In the genomic region with DNA sequence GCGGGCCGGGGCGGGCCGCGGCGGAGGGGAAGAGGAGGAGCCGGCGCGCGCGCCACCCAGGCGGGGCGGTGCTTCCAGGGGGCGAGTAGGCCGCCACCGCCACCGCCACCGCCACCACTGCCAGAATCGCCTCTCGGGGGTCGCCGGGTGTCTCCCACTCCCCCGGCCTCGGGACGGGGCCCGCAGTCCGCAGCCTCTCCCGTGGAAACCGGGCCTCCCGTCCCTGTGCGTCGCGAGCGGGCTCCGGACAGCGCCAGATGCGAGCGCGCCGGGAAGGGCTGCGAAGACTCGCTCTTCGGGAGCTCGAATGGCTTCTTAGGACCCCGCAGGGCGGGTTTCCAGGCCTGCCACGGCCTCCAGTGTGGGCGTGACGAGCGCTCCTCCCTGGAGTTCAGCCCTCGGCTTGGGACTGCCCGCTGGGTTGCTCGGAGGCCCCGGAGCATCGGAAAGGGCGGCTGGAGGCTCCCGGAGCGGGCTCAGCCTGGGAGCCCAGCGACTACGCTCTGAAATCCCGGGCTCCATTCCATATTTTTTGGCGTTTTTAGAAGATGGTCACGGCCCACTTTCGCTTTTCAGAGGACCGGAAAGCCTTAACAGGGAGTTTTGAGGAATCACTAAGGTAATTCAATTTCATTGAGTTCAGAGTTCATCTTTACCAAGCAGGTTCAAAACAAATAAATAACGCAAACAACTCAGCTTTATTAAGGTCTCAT, we compare ENCODE assay signal across 1 cellular context.
TF ChIP-seq lines count a peak whose summit lies in the region.

No MANE protein-coding gene starts in this region.

TF ChIP-seq in IMR-90, 13 proteins besides CTCF, POLR2A, EP300 and RAD21 (continued from another document):
- TF ChIP-seq, protein P1, sequence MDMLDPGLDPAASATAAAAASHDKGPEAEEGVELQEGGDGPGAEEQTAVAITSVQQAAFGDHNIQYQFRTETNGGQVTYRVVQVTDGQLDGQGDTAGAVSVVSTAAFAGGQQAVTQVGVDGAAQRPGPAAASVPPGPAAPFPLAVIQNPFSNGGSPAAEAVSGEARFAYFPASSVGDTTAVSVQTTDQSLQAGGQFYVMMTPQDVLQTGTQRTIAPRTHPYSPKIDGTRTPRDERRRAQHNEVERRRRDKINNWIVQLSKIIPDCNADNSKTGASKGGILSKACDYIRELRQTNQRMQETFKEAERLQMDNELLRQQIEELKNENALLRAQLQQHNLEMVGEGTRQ (IDR thresholded peaks at IDR 0.05; ENCODE audit: low read depth, low read length), result no peak
- TF ChIP-seq FOS (IDR thresholded peaks at IDR 0.05; ENCODE audit: low read depth, low read length) (no peak; the same call in 1 of the 2 replicates), RFX5 (IDR thresholded peaks at IDR 0.05; ENCODE audit: low read depth, low read length) (no peak; the same call in 1 of the 2 replicates), CHD1 (IDR thresholded peaks at IDR 0.05; ENCODE audit: low read depth, low read length) (no peak), MXI1 (IDR thresholded peaks at IDR 0.05; ENCODE audit: borderline replicate concordance, low read depth, low read length) (no peak; the same call in 1 of the 2 replicates), BHLHE40 (IDR thresholded peaks at IDR 0.05; ENCODE audit: low read depth, low read length) (peak; percentile 67)
